Comparison of ENCODE assay signal across 13 cellular contexts in the genomic region with DNA sequence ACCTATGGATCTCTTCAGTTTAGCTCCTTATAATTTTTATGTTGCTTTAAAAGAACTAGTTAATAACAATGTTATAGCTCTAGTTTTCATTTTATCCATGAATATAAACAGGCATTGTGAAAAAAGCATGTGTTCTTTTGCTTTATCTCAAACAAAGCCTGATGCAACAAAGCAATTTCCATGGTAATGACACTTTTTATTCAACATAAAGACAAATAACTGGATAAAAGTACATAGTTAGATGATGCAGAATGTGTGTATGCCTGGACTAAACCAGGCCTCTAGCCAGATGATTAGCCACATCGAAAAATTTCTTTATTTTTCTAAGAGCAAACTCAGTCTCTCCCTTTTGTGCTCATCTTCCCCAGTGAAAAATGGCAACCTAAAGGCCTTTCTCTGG.
"Had no signal": no experiment of that assay in that cellular context is flagged by ENCODE, and none has a peak within 500 bp of the region (broad histone marks: within the 10 kb centered on the region; RNA-seq: fewer than 3 reads in every experiment).

No MANE protein-coding gene starts in this region.

- H3K27ac ChIP-seq: colonic mucosa, esophagus muscularis mucosa, hepatocyte, left lung had no signal

- FAIRE-seq: kidney had no signal

- H3K4me2 ChIP-seq: hepatocyte had no signal

- DNase-seq: activated CD4-positive, CD25-positive, alpha-beta regulatory T cell treated with anti-CD3 and anti-CD28 coated beads, Interleukin-2, amount 50 U/mL, for 72 hours; activated naive CD4-positive, alpha-beta T cell treated with anti-CD3 and anti-CD28 coated beads, Interleukin-2, amount 10 ng/mL, durations not matched to agents 7 days and 5 days; central memory CD4-positive, alpha-beta T cell; colonic mucosa; kidney; left lung; mucosa of descending colon; naive thymus-derived CD4-positive, alpha-beta T cell; posterior cingulate gyrus; retina; T-cell had no signal

- H2AFZ ChIP-seq: hepatocyte had no signal

- H3K4me3 ChIP-seq: colonic mucosa, esophagus muscularis mucosa, hepatocyte, left lung, mucosa of descending colon had no signal

- H3K9me3 ChIP-seq: colonic mucosa, esophagus muscularis mucosa, mucosa of descending colon had no signal

- H3K4me1 ChIP-seq: colonic mucosa had no signal

- H3K27me3 ChIP-seq: colonic mucosa, esophagus muscularis mucosa, hepatocyte, left lung had no signal

- H3K36me3 ChIP-seq: colonic mucosa, esophagus muscularis mucosa, left lung had no signal
